In the genomic region with DNA sequence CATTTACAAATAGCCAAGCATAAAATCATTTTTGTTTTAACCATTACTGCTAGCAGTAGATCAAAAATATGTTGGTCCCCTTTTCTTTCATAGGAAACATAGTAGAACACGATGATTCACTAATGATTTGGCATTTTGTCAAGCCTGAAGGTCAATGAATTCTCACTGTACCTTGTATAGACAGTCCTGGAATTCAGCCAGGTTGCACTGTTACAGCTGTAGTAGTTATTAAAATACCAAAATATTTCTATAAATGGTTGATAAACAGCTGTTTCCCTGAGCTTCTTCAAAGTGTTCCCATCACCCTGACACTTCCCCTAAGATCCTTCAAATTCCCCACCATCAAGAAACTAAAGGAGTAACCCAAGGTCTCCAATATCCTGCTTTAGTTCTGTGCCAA, we compare ENCODE assay signal across 20 cellular contexts.
DNase-seq lines count a peak whose midpoint lies in the region; ATAC-seq and TF ChIP-seq lines count a peak whose summit lies in the region.
"Had no signal": no experiment of that assay in that cellular context is flagged by ENCODE, and none has a peak within 500 bp of the region (broad histone marks: within the 10 kb centered on the region; RNA-seq: fewer than 3 reads in every experiment).

No MANE protein-coding gene starts in this region.

- ATAC-seq in Right ventricle myocardium inferior (peak; percentile 28), right cardiac atrium (no peak)
- ATAC-seq: mucosa of descending colon had no signal

- H3K9me3 ChIP-seq in right cardiac atrium (ENCODE audit: control insufficient read depth, low read length) (no peaks in the 10 kb centered on the region), subcutaneous abdominal adipose tissue (ENCODE audit: control insufficient read depth in 5 of 5, low read length in 5 of 5) (no peaks in the 10 kb centered on the region), WERI-Rb-1 (ENCODE audit: severe bottlenecking) (no peaks in the 10 kb centered on the region)
- H3K9me3 ChIP-seq: mucosa of descending colon, uterus had no signal

- no peaks in the 10 kb centered on the region for H3K4me1 ChIP-seq in right cardiac atrium (ENCODE audit: control insufficient read depth, insufficient read depth, low read length)
- peaks cover 1 to 44% (median 20%) of the 10 kb centered on the region in 5 donors for H3K4me1 ChIP-seq in subcutaneous abdominal adipose tissue (ENCODE audit: control insufficient read depth in 5 of 5, insufficient read depth in 5 of 5, low read length in 5 of 5)
- H3K4me1 ChIP-seq: uterus had no signal

- H3K4me3 ChIP-seq in right cardiac atrium (ENCODE audit: low read length): no peak overlapping the region
- H3K4me3 ChIP-seq in fibroblast of the aortic adventitia (ENCODE audit: low read depth, low read length): no peak overlapping the region
- no peak overlapping the region for H3K4me3 ChIP-seq in subcutaneous abdominal adipose tissue (ENCODE audit: low read depth in 1 of 5, low read length in 5 of 5)
- no peak overlapping the region for H3K4me3 ChIP-seq in WERI-Rb-1 (ENCODE audit: low read depth, low read length)
- H3K4me3 ChIP-seq: cardiac muscle cell, mucosa of descending colon, uterus had no signal

- in situ Hi-C loops in ACHN (cut with HindIII; ENCODE audit: low pct_ligation_motif_present, low pct_unique_long_range_greater_than_20kb, low sequenced_read_pairs): no loop called here

- no peak overlapping the region for H3K27ac ChIP-seq in right cardiac atrium (ENCODE audit: low read length)
- peak overlapping the region; percentile 30; the same call in 1 of the 2 replicates for H3K27ac ChIP-seq in VCaP
- H3K27ac ChIP-seq in subcutaneous abdominal adipose tissue (ENCODE audit: low read depth, low read length): peak overlapping the region; percentile 67
- no peak overlapping the region for H3K27ac ChIP-seq in WERI-Rb-1
- H3K27ac ChIP-seq: cardiac muscle cell, KMS-11, uterus had no signal

- no peak for DNase-seq in Right ventricle myocardium inferior (ENCODE audit: missing footprints)
- DNase-seq in right cardiac atrium: no peak
- peak; percentile 52 for DNase-seq in fibroblast of the aortic adventitia (ENCODE audit: low read depth)
- DNase-seq in ACHN: no peak
- no peak for DNase-seq in cerebellar nuclear complex (lab: John Stamatoyannopoulos, UW)
- DNase-seq in WERI-Rb-1: no peak
- DNase-seq: activated CD4-positive, alpha-beta T cell treated with anti-CD3 and anti-CD28 coated beads, Interleukin-2, amount 50 U/mL, for 48 hours; activated naive CD4-positive, alpha-beta T cell treated with anti-CD3 and anti-CD28 coated beads, Interleukin-2, amount 50 U/mL, for 16 hours; activated T-cell treated with anti-CD3 and anti-CD28 coated beads, Interleukin-2, amount 50 U/mL, for 24 hours; CD8-positive, alpha-beta memory T cell; effector CD4-positive, alpha-beta T cell; H9; mucosa of descending colon; NCI-H748 treated with DMSO at 0.1 percent for 48 hours; stimulated activated CD4-positive, alpha-beta T cell treated with anti-CD3 and anti-CD28 coated beads, Interleukin-2, amount 100 ng/mL, for 48 hours; uterus had no signal

- intact Hi-C loops in Right ventricle myocardium inferior (cut with DNase I) (no loop called here), right cardiac atrium (cut with DNase I) (no loop called here)

- H3K36me3 ChIP-seq in subcutaneous abdominal adipose tissue (ENCODE audit: control insufficient read depth in 5 of 5, insufficient read depth in 5 of 5, low read length in 5 of 5): no peaks in the 10 kb centered on the region
- no peaks in the 10 kb centered on the region for H3K36me3 ChIP-seq in WERI-Rb-1
- H3K36me3 ChIP-seq: cardiac muscle cell, uterus had no signal

- 4% methylated on average over 1 of the region's 1 CpG for WGBS in right cardiac atrium

- TF ChIP-seq CTCF in VCaP (conservative IDR thresholded peaks at IDR 0.05) (no peak), fibroblast of the aortic adventitia (IDR thresholded peaks at IDR 0.05; ENCODE audit: insufficient read depth, low read length) (no peak), WERI-Rb-1 (IDR thresholded peaks at IDR 0.05; ENCODE audit: low read depth, low read length) (no peak)

- no peak overlapping the region for H3K9ac ChIP-seq in subcutaneous abdominal adipose tissue (ENCODE audit: low read length in 5 of 5)
- H3K9ac ChIP-seq: KMS-11 had no signal

- no peaks in the 10 kb centered on the region for H3K27me3 ChIP-seq in right cardiac atrium (ENCODE audit: control insufficient read depth, insufficient read depth)
- no peaks in the 10 kb centered on the region for H3K27me3 ChIP-seq in subcutaneous abdominal adipose tissue (ENCODE audit: control insufficient read depth in 5 of 5, insufficient read depth in 4 of 5, low read length in 5 of 5)
- no peaks in the 10 kb centered on the region for H3K27me3 ChIP-seq in WERI-Rb-1 (ENCODE audit: insufficient read depth, low read depth, severe bottlenecking)
- H3K27me3 ChIP-seq: cardiac muscle cell, uterus had no signal

Comparison
In these comparisons a context has a peak if more than half of its experiments do, and no peak if none do; other contexts are left out.
1. H3K27ac ChIP-seq: peak in VCaP (single experiment) and subcutaneous abdominal adipose tissue (single experiment); none in right cardiac atrium (single experiment) and WERI-Rb-1 (single experiment).